Comparison of ENCODE assay signal across 3 cellular contexts in genomic region chr7:105907129-105907846, GRCh38.
TF ChIP-seq lines count a peak whose summit lies in the region.

No MANE protein-coding gene starts in this region.

TF ChIP-seq in SK-N-SH treated with all-trans-retinoic acid at 6 μM for 48 hours, 23 proteins besides CTCF, POLR2A, EP300 and RAD21 (continued from another document):
- TF ChIP-seq POU6F1 (CRISPR knock-in tag; IDR thresholded peaks at IDR 0.05; ENCODE audit: borderline replicate concordance, low read depth), result no peak
- no peak for TF ChIP-seq ZNF70 (CRISPR knock-in tag; IDR thresholded peaks at IDR 0.05)
- TF ChIP-seq ISL1 (CRISPR knock-in tag; IDR thresholded peaks at IDR 0.05), result no peak
- no peak for TF ChIP-seq ARNTL (CRISPR knock-in tag; IDR thresholded peaks at IDR 0.05; ENCODE audit: borderline replicate concordance, low read depth)
- TF ChIP-seq CSDC2 (CRISPR knock-in tag; IDR thresholded peaks at IDR 0.05), result no peak

TF ChIP-seq in SK-N-SH, 30 proteins besides CTCF, POLR2A, EP300 and RAD21 (continued from another document):
- TF ChIP-seq ZBTB33 (IDR thresholded peaks at IDR 0.05; ENCODE audit: borderline replicate concordance, low read depth), result no peak
- TF ChIP-seq MEF2A (IDR thresholded peaks at IDR 0.05; ENCODE audit: borderline replicate concordance, low read depth), result no peak

TF ChIP-seq in GM23338, 12 proteins besides CTCF, POLR2A, EP300 and RAD21 (continued from another document):
- TF ChIP-seq REST (IDR thresholded peaks at IDR 0.05; ENCODE audit: unreplicated experiment), result no peak
- no peak for TF ChIP-seq CREB1 (CRISPR knock-in tag; IDR thresholded peaks at IDR 0.05; ENCODE audit: low read depth)
- no peak for TF ChIP-seq EZH2phosphoT487 (IDR thresholded peaks at IDR 0.05; ENCODE audit: unreplicated experiment)
- no peak for TF ChIP-seq JUNB (IDR thresholded peaks at IDR 0.05; ENCODE audit: unreplicated experiment)
- TF ChIP-seq ZNF462 (CRISPR knock-in tag; IDR thresholded peaks at IDR 0.05), result no peak
- TF ChIP-seq ZNF114 (CRISPR knock-in tag; IDR thresholded peaks at IDR 0.05), result no peak
- TF ChIP-seq ZNF331 (CRISPR knock-in tag; IDR thresholded peaks at IDR 0.05; ENCODE audit: low read depth), result no peak
- TF ChIP-seq ETS1 (IDR thresholded peaks at IDR 0.05), result no peak
- no peak for TF ChIP-seq EZH2 (IDR thresholded peaks at IDR 0.05; ENCODE audit: low read depth, unreplicated experiment)
- no peak for TF ChIP-seq STAT1 (IDR thresholded peaks at IDR 0.05; ENCODE audit: unreplicated experiment)
